In the genomic region with DNA sequence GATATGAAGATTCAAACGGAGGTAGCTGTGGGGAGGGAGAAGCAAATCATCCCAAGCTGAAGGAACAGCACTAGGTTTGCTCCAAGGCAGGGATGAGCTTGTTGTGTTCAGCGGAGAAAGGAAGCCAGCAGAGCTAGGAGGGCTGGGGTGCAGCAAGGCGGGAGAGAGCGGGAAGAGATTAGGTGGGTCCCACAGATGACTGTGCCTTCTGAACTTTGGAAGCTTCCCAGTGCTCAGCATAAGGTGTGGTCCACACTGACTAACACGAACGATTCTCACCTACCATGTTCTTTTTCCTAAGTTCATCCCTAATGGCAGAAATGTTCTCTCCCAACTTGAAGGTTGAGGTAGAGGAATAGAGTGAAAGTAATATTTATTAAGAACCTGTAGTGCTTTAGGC, we compare ENCODE assay signal across 1 cellular context.
TF ChIP-seq lines count a peak whose summit lies in the region.

No MANE protein-coding gene starts in this region.

TF ChIP-seq in IMR-90, 13 proteins besides CTCF, POLR2A, EP300 and RAD21:
- TF ChIP-seq, protein P1, sequence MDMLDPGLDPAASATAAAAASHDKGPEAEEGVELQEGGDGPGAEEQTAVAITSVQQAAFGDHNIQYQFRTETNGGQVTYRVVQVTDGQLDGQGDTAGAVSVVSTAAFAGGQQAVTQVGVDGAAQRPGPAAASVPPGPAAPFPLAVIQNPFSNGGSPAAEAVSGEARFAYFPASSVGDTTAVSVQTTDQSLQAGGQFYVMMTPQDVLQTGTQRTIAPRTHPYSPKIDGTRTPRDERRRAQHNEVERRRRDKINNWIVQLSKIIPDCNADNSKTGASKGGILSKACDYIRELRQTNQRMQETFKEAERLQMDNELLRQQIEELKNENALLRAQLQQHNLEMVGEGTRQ (IDR thresholded peaks at IDR 0.05; ENCODE audit: low read depth, low read length), result no peak
- TF ChIP-seq RFX5 (IDR thresholded peaks at IDR 0.05; ENCODE audit: low read depth, low read length) (no peak), NFE2L2 (IDR thresholded peaks at IDR 0.05; ENCODE audit: low read depth, low read length) (no peak)
